8 cellular contexts compared by ENCODE assay signal in the genomic region with DNA sequence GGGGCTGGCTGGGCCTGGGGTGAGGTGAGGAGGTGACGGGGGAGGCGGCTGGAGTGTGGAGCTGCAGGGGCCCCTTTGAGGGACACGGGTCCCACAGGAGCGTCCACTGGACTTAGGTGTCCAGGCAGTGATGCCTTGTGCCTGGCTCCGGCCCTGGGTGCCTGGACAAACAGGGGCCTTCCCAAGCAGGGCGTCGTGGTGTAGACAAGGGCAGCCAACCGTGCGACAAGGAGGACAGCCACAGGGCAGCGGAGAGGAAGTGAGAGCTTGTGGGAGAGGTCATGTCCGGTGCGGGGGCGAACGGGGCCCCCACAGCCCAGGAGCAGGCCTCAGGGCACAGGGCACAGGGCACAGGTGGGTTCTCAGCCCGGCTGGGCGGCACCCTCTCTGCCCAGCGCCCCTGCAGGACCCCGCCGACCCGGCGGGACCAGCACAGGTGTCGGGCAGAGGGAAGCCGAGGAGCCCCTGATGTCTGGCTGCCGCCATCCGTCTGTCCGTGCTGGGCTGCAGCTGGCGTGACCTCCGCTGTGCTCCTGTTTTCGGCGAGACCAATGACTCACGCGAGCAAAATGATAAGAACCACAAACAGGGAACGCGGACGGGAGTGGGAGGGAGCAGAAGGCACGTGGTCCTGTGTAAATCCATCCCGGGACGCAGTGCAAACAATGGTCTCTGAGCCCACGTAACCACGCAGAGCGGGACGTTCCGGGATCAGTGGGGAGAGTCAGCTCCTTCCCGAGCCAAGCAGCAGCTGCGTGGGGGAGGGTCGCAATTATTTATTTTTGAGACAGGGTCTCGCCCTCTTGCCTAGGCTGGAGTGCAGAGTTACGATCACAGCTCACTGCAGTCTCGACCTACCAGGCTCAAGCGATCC. TPM values are rescaled to one million over a fixed set of nuclear protein-coding genes. Genes with fewer than 3 reads are reported as not detected.
DNase-seq lines count a peak whose midpoint lies in the region; ATAC-seq and TF ChIP-seq lines count a peak whose summit lies in the region.

No MANE protein-coding gene starts in this region.

- no peaks in the 10 kb centered on the region for H3K4me1 ChIP-seq in Panc1 (ENCODE audit: control insufficient read depth, insufficient read depth, low read length)
- H3K4me1 ChIP-seq in testis, result peaks cover 13% of the 10 kb centered on the region
- no peaks in the 10 kb centered on the region for H3K4me1 ChIP-seq in CD8-positive, alpha-beta memory T cell (ENCODE audit: insufficient read depth, low read length)

- ATAC-seq in GM18502 (IDR thresholded peaks at IDR 0.05; ENCODE audit: poor library complexity, unreplicated experiment) (peak; percentile 72), HG02642 (IDR thresholded peaks at IDR 0.05; ENCODE audit: poor library complexity, unreplicated experiment) (peak; percentile 76), Panc1 (peak; percentile 63), left ventricle myocardium superior (peak; percentile 66)

- no peaks in the 10 kb centered on the region for H3K4me1 Mint-ChIP-seq in activated CD4-positive, alpha-beta memory T cell treated with anti-CD3 and anti-CD28 coated beads, Interleukin-2, amount 10 ng/mL, durations not matched to agents 7 days and 5 days
- H3K4me1 Mint-ChIP-seq in CD8-positive, alpha-beta memory T cell, result no peaks in the 10 kb centered on the region

- no peak overlapping the region for H3K27ac Mint-ChIP-seq in activated CD4-positive, alpha-beta memory T cell treated with anti-CD3 and anti-CD28 coated beads, Interleukin-2, amount 10 ng/mL, durations not matched to agents 7 days and 5 days
- H3K27ac Mint-ChIP-seq in CD8-positive, alpha-beta memory T cell, result no peak overlapping the region

- no peak overlapping the region for H3K4me3 ChIP-seq in Panc1 (ENCODE audit: low read depth in 2 of 2, low read length in 2 of 2)
- peak overlapping the region in 1 of 2 donors; percentile 29 for H3K4me3 ChIP-seq in testis
- H3K4me3 ChIP-seq in CD8-positive, alpha-beta memory T cell (ENCODE audit: low read length), result no peak overlapping the region

- no peaks in the 10 kb centered on the region for H3K9me3 ChIP-seq in Panc1 (ENCODE audit: control insufficient read depth, insufficient read depth, low read depth, low read length)
- no peaks in the 10 kb centered on the region for H3K9me3 ChIP-seq in testis
- no peaks in the 10 kb centered on the region for H3K9me3 ChIP-seq in CD8-positive, alpha-beta memory T cell (ENCODE audit: low read length)

- peaks cover 4% of the 10 kb centered on the region for H3K27me3 Mint-ChIP-seq in activated CD4-positive, alpha-beta memory T cell treated with anti-CD3 and anti-CD28 coated beads, Interleukin-2, amount 10 ng/mL, durations not matched to agents 7 days and 5 days
- peaks cover 0 to 13% of the 10 kb centered on the region in 2 donors for H3K27me3 Mint-ChIP-seq in CD8-positive, alpha-beta memory T cell

- BruUV-seq in Panc1 (replicated peaks; lab: Mats Ljungman, UMichigan), result no TSS peak

- no peak for TF ChIP-seq CTCF in Panc1 (IDR thresholded peaks at IDR 0.05)
- no peak for TF ChIP-seq CTCF in testis (IDR thresholded peaks at IDR 0.05)

- H3K9me3 Mint-ChIP-seq in activated CD4-positive, alpha-beta memory T cell treated with anti-CD3 and anti-CD28 coated beads, Interleukin-2, amount 10 ng/mL, durations not matched to agents 7 days and 5 days, result no peaks in the 10 kb centered on the region
- H3K9me3 Mint-ChIP-seq in CD8-positive, alpha-beta memory T cell, result no peaks in the 10 kb centered on the region

- H3K27me3 ChIP-seq in Panc1 (ENCODE audit: control insufficient read depth, insufficient read depth, low read length) (no peaks in the 10 kb centered on the region), testis (no peaks in the 10 kb centered on the region)
- no peaks in the 10 kb centered on the region for H3K27me3 ChIP-seq in CD8-positive, alpha-beta memory T cell (ENCODE audit: insufficient read depth, low read length, poor library complexity, severe bottlenecking)

- CTCF ChIA-PET in Panc1 (lab: Charles Lee), result interaction anchor here (1.0 kb wide), 1 partner anchor 321 kb away, joined by 3 read pairs; no protein-coding TSS in a partner anchor
- CTCF ChIA-PET in activated CD4-positive, alpha-beta memory T cell treated with anti-CD3 and anti-CD28 coated beads, Interleukin-2, amount 10 ng/mL, durations not matched to agents 7 days and 5 days (lab: Charles Lee), result no interaction called here
- CTCF ChIA-PET in CD8-positive, alpha-beta memory T cell (lab: Charles Lee), result no interaction called here

- H3K36me3 Mint-ChIP-seq in activated CD4-positive, alpha-beta memory T cell treated with anti-CD3 and anti-CD28 coated beads, Interleukin-2, amount 10 ng/mL, durations not matched to agents 7 days and 5 days (ENCODE audit: low read depth), result no peaks in the 10 kb centered on the region
- no peaks in the 10 kb centered on the region for H3K36me3 Mint-ChIP-seq in CD8-positive, alpha-beta memory T cell

- 24% methylated on average over 25 to 44 of the region's 50 CpGs for WGBS in testis, 2 donors

- POLR2A ChIA-PET in Panc1 (lab: Charles Lee), result no interaction called here
- POLR2A ChIA-PET in activated CD4-positive, alpha-beta memory T cell treated with anti-CD3 and anti-CD28 coated beads, Interleukin-2, amount 10 ng/mL, durations not matched to agents 7 days and 5 days (lab: Charles Lee), result no interaction called here
- POLR2A ChIA-PET in CD8-positive, alpha-beta memory T cell (lab: Charles Lee), result no interaction called here

- intact Hi-C loops in Panc1 (cut with micrococcal nuclease; ENCODE audit: unreplicated experiment), result no loop called here
- intact Hi-C loops in left ventricle myocardium superior (cut with micrococcal nuclease), result no loop called here
- intact Hi-C loops in testis (cut with DNase I; ENCODE audit: low total_unique reads), result no loop called here

- no peak for TF ChIP-seq POLR2A in testis (IDR thresholded peaks at IDR 0.05)

- no peak overlapping the region for H3K27ac ChIP-seq in Panc1 (ENCODE audit: low read length)
- H3K27ac ChIP-seq in testis, result no peak overlapping the region
- no peak overlapping the region for H3K27ac ChIP-seq in CD8-positive, alpha-beta memory T cell (ENCODE audit: low read depth, low read length)

- in situ Hi-C loops in Panc1 (cut with HindIII; ENCODE audit: low pct_unique_long_range_greater_than_20kb, low sequenced_read_pairs), result no loop called here

- DNase-seq in Panc1 (ENCODE audit: low read depth, low spot score) (no peak), left ventricle myocardium superior (peak; percentile 77), testis (peak; percentile 80)
- no peak for DNase-seq in activated CD8-positive, alpha-beta memory T cell treated with anti-CD3 and anti-CD28 coated beads for 24 hours
- DNase-seq in activated CD4-positive, alpha-beta memory T cell treated with anti-CD3 and anti-CD28 coated beads, Interleukin-2, amount 10 ng/mL, durations not matched to agents 7 days and 5 days, result no peak
- DNase-seq in CD8-positive, alpha-beta memory T cell, result no peak

- H3K36me3 ChIP-seq in Panc1 (ENCODE audit: control insufficient read depth, insufficient read depth, low read length) (no peaks in the 10 kb centered on the region), testis (ENCODE audit: low read depth, missing control alignments) (no peaks in the 10 kb centered on the region)
- H3K36me3 ChIP-seq in CD8-positive, alpha-beta memory T cell (ENCODE audit: insufficient read depth, low read length), result no peaks in the 10 kb centered on the region

- no peak overlapping the region for H3K4me3 Mint-ChIP-seq in activated CD4-positive, alpha-beta memory T cell treated with anti-CD3 and anti-CD28 coated beads, Interleukin-2, amount 10 ng/mL, durations not matched to agents 7 days and 5 days
- H3K4me3 Mint-ChIP-seq in CD8-positive, alpha-beta memory T cell, result peak overlapping the region in 1 of 7 donors; percentile 32

RNA-seq across cellular contexts. Expression of a gene that starts 49.1 kb away (rescaled TPM):
- total RNA-seq in Panc1 (2021; ENCODE audit: unreplicated experiment) (6.9 TPM), left ventricle myocardium superior (81.7 TPM), testis (10 to 100 TPM; 15.7 to 17.3 TPM)
- 9.5 TPM for polyA plus RNA-seq in Panc1 (2012; ENCODE audit: insufficient read length)
- 13.5 TPM for polyA plus RNA-seq in testis (ENCODE audit: insufficient read depth, low read depth, low replicate concordance)
- total RNA-seq in activated CD4-positive, alpha-beta memory T cell treated with anti-CD3 and anti-CD28 coated beads, Interleukin-2, amount 10 ng/mL, durations not matched to agents 7 days and 5 days, result under 1 TPM; 0.58 to 0.63 TPM
- not detected for total RNA-seq in CD8-positive, alpha-beta memory T cell
- not detected for polyA plus RNA-seq in CD8-positive, alpha-beta memory T cell

Comparison
In these comparisons a context has a peak if more than half of its experiments do, and no peak if none do; other contexts are left out.
1. DNase-seq: peak in left ventricle myocardium superior (single experiment) and testis (single experiment); none in Panc1 (single experiment), activated CD8-positive, alpha-beta memory T cell treated with anti-CD3 and anti-CD28 coated beads for 24 hours (single experiment), activated CD4-positive, alpha-beta memory T cell treated with anti-CD3 and anti-CD28 coated beads, Interleukin-2, amount 10 ng/mL, durations not matched to agents 7 days and 5 days (single experiment) and CD8-positive, alpha-beta memory T cell (0 of 5).
2. Peak in every context shown above with its lines, with median percentiles within 50 percentile points of each other: ATAC-seq.